Comparison of ENCODE assay signal across 8 cellular contexts in genomic region chr19:10107254-10107653, GRCh38. TPM values are rescaled to one million over a fixed set of nuclear protein-coding genes. Genes with fewer than 3 reads are reported as not detected.
DNase-seq lines count a peak whose midpoint lies in the region; ATAC-seq and TF ChIP-seq lines count a peak whose summit lies in the region.

No MANE protein-coding gene starts in this region.

- H3F3A ChIP-seq in PC-9 (ENCODE audit: insufficient read depth, low read depth), result peaks cover 50% of the 10 kb centered on the region

- peak overlapping the region; percentile 85 for H3K27ac ChIP-seq in DND-41 (ENCODE audit: low read length)
- H3K27ac ChIP-seq in PC-9, result 0 out of 2 replicates have a peak overlapping the region, but pooled peaks have one; percentile 48
- H3K27ac ChIP-seq in parathyroid adenoma, result no peak overlapping the region

- ATAC-seq in DND-41 (ENCODE audit: insufficient read depth, low read depth), result no peak
- no peak for ATAC-seq in GM21390 (IDR thresholded peaks at IDR 0.05; ENCODE audit: unreplicated experiment)

- H3K4me2 ChIP-seq in DND-41 (ENCODE audit: insufficient read depth, low read length) (peak overlapping the region; percentile 69), PC-9 (peak overlapping the region; percentile 88), parathyroid adenoma (ENCODE audit: low read length) (peak overlapping the region; percentile 75)

- POLR2A ChIA-PET in PC-9 (lab: Charles Lee; ENCODE audit: unreplicated experiment), result no interaction called here

- TF ChIP-seq CTCF in DND-41 (IDR thresholded peaks at IDR 0.05; ENCODE audit: borderline replicate concordance, extremely low read depth, low read length, poor library complexity, severe bottlenecking) (no peak), PC-9 (conservative IDR thresholded peaks at IDR 0.05) (no peak), epithelial cell of proximal tubule (conservative IDR thresholded peaks at IDR 0.05; ENCODE audit: low read depth, low read length) (no peak), parathyroid adenoma (IDR thresholded peaks at IDR 0.05) (no peak)

- DNase-seq in DND-41, result no peak
- no peak for DNase-seq in PC-9
- DNase-seq in epithelial cell of proximal tubule (ENCODE audit: low read depth), result no peak
- DNase-seq in NCI-H774 (lab: John Stamatoyannopoulos, UW), result no peak
- DNase-seq in D341Med (ENCODE audit: low spot score), result no peak
- DNase-seq in NK-92 treated with Interleukin-12 subunit alpha and Interleukin-12 subunit beta, amount 100 ng/mL, for 24 hours (lab: John Stamatoyannopoulos, UW), result no peak

- H3K27me3 ChIP-seq in DND-41 (ENCODE audit: insufficient read depth, low read length, poor library complexity), result no peaks in the 10 kb centered on the region
- no peaks in the 10 kb centered on the region for H3K27me3 ChIP-seq in PC-9 (ENCODE audit: insufficient read depth, low read depth)
- no peaks in the 10 kb centered on the region for H3K27me3 ChIP-seq in parathyroid adenoma (ENCODE audit: control insufficient read depth, insufficient read depth, low read length)

- H4K20me1 ChIP-seq in DND-41 (ENCODE audit: insufficient read depth, low read length), result peaks cover 46% of the 10 kb centered on the region
- H4K20me1 ChIP-seq in PC-9 (ENCODE audit: insufficient read depth), result peaks cover 33% of the 10 kb centered on the region

- H3K4me1 ChIP-seq in DND-41 (ENCODE audit: insufficient read depth, low read length), result peaks cover 24% of the 10 kb centered on the region
- H3K4me1 ChIP-seq in PC-9 (replicated peaks; ENCODE audit: insufficient read depth), result peaks cover 9% of the 10 kb centered on the region
- peaks cover 5% of the 10 kb centered on the region for H3K4me1 ChIP-seq in parathyroid adenoma

- no peak overlapping the region for H2AFZ ChIP-seq in DND-41 (ENCODE audit: low read depth, low read length)
- H2AFZ ChIP-seq in PC-9, result no peak overlapping the region
- no peak overlapping the region for H2AFZ ChIP-seq in parathyroid adenoma

- H3K9ac ChIP-seq in DND-41 (ENCODE audit: low read depth, low read length) (peak overlapping the region; percentile 86), parathyroid adenoma (no peak overlapping the region)

- H3K79me2 ChIP-seq in DND-41 (ENCODE audit: insufficient read depth, low read length), result peaks cover 37% of the 10 kb centered on the region
- peaks cover 35% of the 10 kb centered on the region for H3K79me2 ChIP-seq in PC-9 (ENCODE audit: low read depth)
- H3K79me2 ChIP-seq in parathyroid adenoma, result no peaks in the 10 kb centered on the region

- intact Hi-C loops in PC-9 (cut with micrococcal nuclease; ENCODE audit: unreplicated experiment), result loop anchor here (10.0 kb wide), 1 partner anchor 172 kb away; the partner anchor contains the start of gene OLFM2

- H3K4me3 ChIP-seq in DND-41 (ENCODE audit: low read depth in 1 of 2, low read length in 2 of 2) (peak overlapping the region; percentile 89 to 92; a peak in 3 of 4 replicates), PC-9 (peak overlapping the region; percentile 98), epithelial cell of proximal tubule (ENCODE audit: low read depth, low read length) (peak overlapping the region; percentile 90), parathyroid adenoma (ENCODE audit: low read depth, low read length) (peak overlapping the region; percentile 62)

- CTCF ChIA-PET in PC-9 (lab: Charles Lee), result no interaction called here

- no peaks in the 10 kb centered on the region for H3K9me2 ChIP-seq in PC-9 (ENCODE audit: insufficient read depth)

- H3K9me3 ChIP-seq in DND-41 (ENCODE audit: insufficient read depth, low read length, severe bottlenecking), result no peaks in the 10 kb centered on the region
- no peaks in the 10 kb centered on the region for H3K9me3 ChIP-seq in PC-9 (ENCODE audit: insufficient read depth, low read depth)
- H3K9me3 ChIP-seq in parathyroid adenoma (ENCODE audit: control insufficient read depth, low read length), result no peaks in the 10 kb centered on the region

- BruUV-seq in PC-9 (replicated peaks; lab: Mats Ljungman, UMichigan), result no TSS peak

- H3K36me3 ChIP-seq in DND-41 (ENCODE audit: insufficient read depth, low read length) (peaks cover 51% of the 10 kb centered on the region), PC-9 (ENCODE audit: low read depth) (peaks cover 34% of the 10 kb centered on the region), parathyroid adenoma (ENCODE audit: control insufficient read depth, insufficient read depth, low read length) (no peaks in the 10 kb centered on the region)

RNA-seq across cellular contexts. Expression of gene PPAN, which starts 1.1 kb away (rescaled TPM):
- total RNA-seq in PC-9 (2021) (38.4 and 41.0 TPM in 2 replicates), epithelial cell of proximal tubule (38.1 and 59.6 TPM in 2 replicates)

RNA-seq across cellular contexts. Expression of gene P2RY11, which starts 4.2 kb away (rescaled TPM):
- total RNA-seq in PC-9 (2021) (23.7 and 27.4 TPM in 2 replicates), epithelial cell of proximal tubule (2.0 and 4.5 TPM in 2 replicates)

RNA-seq across cellular contexts. Expression of gene ANGPTL6, which starts 4.8 kb away (rescaled TPM):
- not detected in 2 replicates for total RNA-seq in PC-9 (2021)
- total RNA-seq in epithelial cell of proximal tubule, result 0.22 and 0.23 TPM in 2 replicates

RNA-seq across cellular contexts. Expression of gene EIF3G, which starts 12.4 kb away (rescaled TPM):
- total RNA-seq in PC-9 (2021) (195 and 234 TPM in 2 replicates), epithelial cell of proximal tubule (229 and 283 TPM in 2 replicates)

RNA-seq across cellular contexts. Expression of gene SHFL, which starts 21.1 kb away (rescaled TPM):
- total RNA-seq in PC-9 (2021) (25.6 and 30.6 TPM in 2 replicates), epithelial cell of proximal tubule (10.3 and 28.7 TPM in 2 replicates)
